8 cellular contexts compared by ENCODE assay signal in genomic region chr15:75578206-75578947, GRCh38. TPM values are rescaled to one million over a fixed set of nuclear protein-coding genes. Genes with fewer than 3 reads are reported as not detected.
DNase-seq lines count a peak whose midpoint lies in the region; ATAC-seq and TF ChIP-seq lines count a peak whose summit lies in the region.

No MANE protein-coding gene starts in this region.

- no peak for TF ChIP-seq CTCF in fibroblast of the aortic adventitia (IDR thresholded peaks at IDR 0.05; ENCODE audit: insufficient read depth, low read length)

- peak overlapping the region; percentile 86 for H3K4me2 ChIP-seq in neuronal stem cell (ENCODE audit: insufficient read depth, low read length, poor library complexity, severe bottlenecking)

- peak overlapping the region; percentile 75 for H2BK15ac ChIP-seq in neuronal stem cell (ENCODE audit: low read length)

- H3K79me1 ChIP-seq in neuronal stem cell (ENCODE audit: low read depth, low read length): no peaks in the 10 kb centered on the region

- no CpG with 5 or more reads among the region's 77 CpGs for WGBS in neuronal stem cell (ENCODE audit: extremely low coverage in 2 of 2, insufficient read length in 2 of 2, insufficient replicate concordance in 1 of 2), 2 donors

- peak overlapping the region; percentile 86 for H3K9ac ChIP-seq in neuronal stem cell (ENCODE audit: low read depth, low read length, poor library complexity)

- H3K4me3 ChIP-seq in ACC112 (ENCODE audit: low read depth, low read length) (peak overlapping the region; percentile 90), fibroblast of the aortic adventitia (ENCODE audit: low read depth, low read length) (peak overlapping the region; percentile 81), neuronal stem cell (ENCODE audit: low read length in 2 of 2) (peak overlapping the region; percentile 91 to 97)

- H3K14ac ChIP-seq in neuronal stem cell (ENCODE audit: low read length): peak overlapping the region; percentile 21

- peak overlapping the region; percentile 58 for H3K27ac ChIP-seq in ACC112 (ENCODE audit: low read depth, low read length)
- H3K27ac ChIP-seq in neuronal stem cell (replicated peaks; ENCODE audit: low read length): no peak overlapping the region

- peak; percentile 38 for ATAC-seq in GM18867 (IDR thresholded peaks at IDR 0.05; ENCODE audit: unreplicated experiment)

- peak overlapping the region; percentile 97 for H3K18ac ChIP-seq in neuronal stem cell (ENCODE audit: low read length)

- no peak overlapping the region for H4K91ac ChIP-seq in neuronal stem cell (ENCODE audit: low read depth, low read length, poor library complexity)

- peak overlapping the region; percentile 94 for H2BK120ac ChIP-seq in neuronal stem cell (ENCODE audit: low read depth, low read length)

- H3K4me1 ChIP-seq in ACC112 (ENCODE audit: control insufficient read depth, insufficient read depth, low read length, unreplicated experiment) (peaks cover 12% of the 10 kb centered on the region), neuronal stem cell (ENCODE audit: control insufficient read depth in 2 of 2, insufficient read depth in 1 of 2, low read depth in 1 of 2, low read length in 2 of 2) (peaks cover 7% of the 10 kb centered on the region in 2 donors)

- peak overlapping the region; percentile 53 for H2BK5ac ChIP-seq in neuronal stem cell (ENCODE audit: low read length)

- peaks cover 52% of the 10 kb centered on the region for H3K79me2 ChIP-seq in ACC112 (ENCODE audit: control insufficient read depth, insufficient read depth, low read length, unreplicated experiment)

- DNase-seq in M059J (ENCODE audit: low read depth): peak; percentile 27
- DNase-seq in activated T-helper 1 cell treated with Interleukin-2 at 50 U/mL for 16 hours (ENCODE audit: low read depth): peak; percentile 14
- no peak for DNase-seq in fibroblast of the aortic adventitia (ENCODE audit: low read depth)
- peak; percentile 27 for DNase-seq in neuronal stem cell (ENCODE audit: low spot score)
- DNase-seq in epidermal melanocyte (ENCODE audit: insufficient read length, low spot score): no peak
- DNase-seq in H4 (ENCODE audit: low spot score): no peak

- H3K9me3 ChIP-seq in neuronal stem cell (replicated peaks in 1 of 2; ENCODE audit: control insufficient read depth in 2 of 2, insufficient read depth in 1 of 2, low read depth in 1 of 2, low read length in 2 of 2): no peaks in the 10 kb centered on the region

- H2AFZ ChIP-seq in ACC112 (ENCODE audit: low read length, unreplicated experiment) (peak overlapping the region; percentile 99), neuronal stem cell (ENCODE audit: low read length) (peak overlapping the region; percentile 82)

- H3K36me3 ChIP-seq in ACC112 (ENCODE audit: insufficient read depth, low read length) (no peaks in the 10 kb centered on the region), neuronal stem cell (replicated peaks in 1 of 2; ENCODE audit: control insufficient read depth in 2 of 2, insufficient read depth in 2 of 2, low read length in 2 of 2) (peaks cover 0 to 18% of the 10 kb centered on the region in 2 donors)

- H3K27me3 ChIP-seq in ACC112 (ENCODE audit: insufficient read depth, low read length): no peaks in the 10 kb centered on the region
- no peaks in the 10 kb centered on the region for H3K27me3 ChIP-seq in neuronal stem cell (ENCODE audit: control insufficient read depth in 3 of 3, insufficient read depth in 3 of 3, low read depth in 1 of 3, low read length in 3 of 3)

- no peak overlapping the region for H2BK12ac ChIP-seq in neuronal stem cell (ENCODE audit: low read length)

- peak overlapping the region; percentile 91 for H3K23ac ChIP-seq in neuronal stem cell (ENCODE audit: low read depth, low read length, poor library complexity)

- peak overlapping the region; percentile 88 for H2AK5ac ChIP-seq in neuronal stem cell (ENCODE audit: low read depth, low read length)

- peak overlapping the region; percentile 76 for H3K4ac ChIP-seq in neuronal stem cell (ENCODE audit: low read length)

- peak overlapping the region; percentile 65 for H4K8ac ChIP-seq in neuronal stem cell (ENCODE audit: low read depth, low read length)

RNA-seq across cellular contexts. Expression of gene PTPN9, which starts 0.7 kb away (rescaled TPM):
- 9.9 and 19.2 TPM in 2 replicates for total RNA-seq in M059J (2014; rRNA removed; shearing (Covaris generic))
- 14.4 and 24.0 TPM in 2 replicates for total RNA-seq in fibroblast of the aortic adventitia (ENCODE audit: low replicate concordance)
- polyA plus RNA-seq in neuronal stem cell (2013, experiment 1 of 2): 11.4 TPM
- polyA plus RNA-seq in neuronal stem cell (2013, experiment 2 of 2): 11.6 TPM
- 13.4 and 21.0 TPM in 2 replicates for total RNA-seq in H4 (2014; rRNA removed; shearing (Covaris generic))

RNA-seq across cellular contexts. Expression of gene SNUPN, which starts 47.1 kb away (rescaled TPM):
- total RNA-seq in M059J (2014; rRNA removed; shearing (Covaris generic)): 26.6 and 32.1 TPM in 2 replicates
- total RNA-seq in fibroblast of the aortic adventitia (ENCODE audit: low replicate concordance): 41.5 and 43.3 TPM in 2 replicates
- polyA plus RNA-seq in neuronal stem cell (2013, experiment 1 of 2): 15.5 TPM
- polyA plus RNA-seq in neuronal stem cell (2013, experiment 2 of 2): 14.9 TPM
- total RNA-seq in H4 (2014; rRNA removed; shearing (Covaris generic)): 33.7 and 51.0 TPM in 2 replicates

Comparison
In these comparisons a context has a peak if more than half of its experiments do, and no peak if none do; other contexts are left out.
1. DNase-seq: peak in M059J (single experiment), activated T-helper 1 cell treated with Interleukin-2 at 50 U/mL for 16 hours (single experiment) and neuronal stem cell (single experiment); none in fibroblast of the aortic adventitia (single experiment), epidermal melanocyte (single experiment) and H4 (single experiment).
2. Peak in every context shown above with its lines, with median percentiles within 50 percentile points of each other: H3K4me3 ChIP-seq.